16 cellular contexts compared by ENCODE assay signal in the genomic region with DNA sequence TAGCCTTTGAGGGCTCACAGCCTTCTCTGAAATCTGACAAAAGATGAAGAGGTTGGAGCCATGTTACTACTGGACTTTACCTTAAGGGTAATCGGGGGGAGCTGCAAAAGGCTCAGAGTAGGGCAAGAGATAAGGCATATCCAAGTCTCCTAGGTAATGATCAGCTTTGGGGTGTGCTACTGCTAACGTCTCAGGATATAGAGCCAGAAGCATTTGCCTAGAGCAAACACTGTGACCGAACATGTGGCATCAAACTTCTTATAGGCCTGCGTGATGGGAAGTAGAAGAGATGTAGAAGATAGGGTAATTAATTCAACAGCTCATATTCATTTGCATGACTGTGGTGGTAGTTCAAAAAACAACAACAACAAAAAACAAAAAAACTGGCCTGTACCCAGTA. TPM values are rescaled to one million over a fixed set of nuclear protein-coding genes. Genes with fewer than 3 reads are reported as not detected.
DNase-seq lines count a peak whose midpoint lies in the region; ATAC-seq, FAIRE-seq and TF ChIP-seq lines count a peak whose summit lies in the region.
"Had no signal": no experiment of that assay in that cellular context is flagged by ENCODE, and none has a peak within 500 bp of the region (broad histone marks: within the 10 kb centered on the region; RNA-seq: fewer than 3 reads in every experiment).

No MANE protein-coding gene starts in this region.

- intact Hi-C loops in CD4-positive, alpha-beta T cell (cut with DNase I, micrococcal nuclease), result no loop called here
- intact Hi-C loops in K562 (cut with micrococcal nuclease), result no loop called here

- FAIRE-seq in K562 (lab: Jason Lieb, UNC), result peak; percentile 49

- no peaks in the 10 kb centered on the region for H3K9me3 ChIP-seq in CD4-positive, alpha-beta T cell (ENCODE audit: control insufficient read depth, low read length)
- no peaks in the 10 kb centered on the region for H3K9me3 ChIP-seq in K562 (replicated peaks; ENCODE audit: control insufficient read depth, insufficient read depth, low read depth, low read length)
- H3K9me3 ChIP-seq: breast epithelium, lower lobe of right lung, thoracic aorta had no signal

- H3K4me3 Mint-ChIP-seq in CD4-positive, alpha-beta T cell, result no peak overlapping the region
- no peak overlapping the region for H3K4me3 Mint-ChIP-seq in GM23338
- peak overlapping the region in 1 of 10 donors; percentile 57 for H3K4me3 Mint-ChIP-seq in naive thymus-derived CD8-positive, alpha-beta T cell
- H3K4me3 Mint-ChIP-seq: activated naive CD4-positive, alpha-beta T cell treated with anti-CD3 and anti-CD28 coated beads, Interleukin-2, amount 10 ng/mL, durations not matched to agents 7 days and 5 days had no signal

- 4% methylated on average over 4 of the region's 4 CpGs for WGBS in K562 (ENCODE audit: insufficient coverage, low coverage, missing lambda C conversion rate)

- DNase-seq in CD4-positive, alpha-beta T cell, result no peak
- DNase-seq in GM23338 (ENCODE audit: low spot score) (no peak), K562 (ENCODE audit: extremely low read depth in 1 of 4, low spot score in 3 of 4) (peak in 1 of 4 experiments; percentile 39), T-helper 1 cell (no peak)
- DNase-seq in naive thymus-derived CD8-positive, alpha-beta T cell, result no peak
- DNase-seq: activated naive CD4-positive, alpha-beta T cell treated with anti-CD3 and anti-CD28 coated beads, Interleukin-2, amount 10 ng/mL, durations not matched to agents 7 days and 5 days; DMS79 treated with DMSO at 0.1 percent for 48 hours; lower lobe of right lung; NCI-H146; NCI-H2227 treated with DMSO at 0.1 percent for 48 hours; OCI-M1; stimulated activated CD4-positive, alpha-beta T cell treated with anti-CD3 and anti-CD28 coated beads, Interleukin-2, amount 100 ng/mL, for 24 hours had no signal

- TF ChIP-seq POLR2A in K562 (conservative IDR thresholded peaks at IDR 0.05), result no peak

- TF ChIP-seq RAD21 in K562 (CRISPR knock-in tag; conservative IDR thresholded peaks at IDR 0.05 in 1 of 2, IDR thresholded peaks at IDR 0.05 in 1 of 2), result no peak

- H3K27me3 ChIP-seq in CD4-positive, alpha-beta T cell (ENCODE audit: control insufficient read depth, insufficient read depth, low read length), result no peaks in the 10 kb centered on the region
- H3K27me3 ChIP-seq in GM23338 (ENCODE audit: insufficient read depth), result no peaks in the 10 kb centered on the region
- no peaks in the 10 kb centered on the region for H3K27me3 ChIP-seq in K562 (ENCODE audit: control insufficient read depth in 2 of 2, insufficient read depth in 2 of 2, low read length in 2 of 2)
- H3K27me3 ChIP-seq: breast epithelium had no signal

- H2AFZ ChIP-seq in GM23338 (no peak overlapping the region), K562 (ENCODE audit: low read depth, low read length) (no peak overlapping the region)

- no peak for TF ChIP-seq CTCF in CD4-positive, alpha-beta T cell (IDR thresholded peaks at IDR 0.05)
- no peak for TF ChIP-seq CTCF in GM23338 (conservative IDR thresholded peaks at IDR 0.05; ENCODE audit: low read depth in 2 of 2)
- TF ChIP-seq CTCF in K562 (IDR thresholded peaks at IDR 0.05 in 2 of 3, conservative IDR thresholded peaks at IDR 0.05 in 1 of 3; ENCODE audit: insufficient read depth in 2 of 3, low read depth in 1 of 3, low read length in 3 of 3), result no peak

- H3F3A ChIP-seq in GM23338 (replicated peaks; ENCODE audit: low read depth), result no peaks in the 10 kb centered on the region

- H3K36me3 Mint-ChIP-seq in CD4-positive, alpha-beta T cell (ENCODE audit: low read depth), result peaks cover 30% of the 10 kb centered on the region
- H3K36me3 Mint-ChIP-seq in GM23338 (ENCODE audit: low read depth), result peaks cover 5% of the 10 kb centered on the region; the same call in 2 of the 3 replicates
- peaks cover 0 to 40% (median 0%) of the 10 kb centered on the region in 3 donors for H3K36me3 Mint-ChIP-seq in naive thymus-derived CD8-positive, alpha-beta T cell

- H3K27me3 Mint-ChIP-seq in CD4-positive, alpha-beta T cell, result no peaks in the 10 kb centered on the region
- peaks cover 2% of the 10 kb centered on the region for H3K27me3 Mint-ChIP-seq in GM23338 (ENCODE audit: insufficient read depth, low read depth, poor library complexity)
- H3K27me3 Mint-ChIP-seq in naive thymus-derived CD8-positive, alpha-beta T cell, result no peaks in the 10 kb centered on the region
- H3K27me3 Mint-ChIP-seq: activated naive CD4-positive, alpha-beta T cell treated with anti-CD3 and anti-CD28 coated beads, Interleukin-2, amount 10 ng/mL, durations not matched to agents 7 days and 5 days had no signal

- no peak for TF ChIP-seq EP300 in K562 (IDR thresholded peaks at IDR 0.05; ENCODE audit: low read length)

- peaks cover 100% of the 10 kb centered on the region for H3K79me2 ChIP-seq in GM23338 (replicated peaks; ENCODE audit: insufficient read depth)
- H3K79me2 ChIP-seq in K562 (ENCODE audit: control insufficient read depth, insufficient read depth, low read length), result peaks cover 97% of the 10 kb centered on the region

- H3K27ac ChIP-seq in CD4-positive, alpha-beta T cell (ENCODE audit: low read depth, low read length), result no peak overlapping the region
- H3K27ac ChIP-seq in GM23338 (ENCODE audit: low read depth), result peak overlapping the region; percentile 80
- H3K27ac ChIP-seq in K562 (ENCODE audit: extremely low read depth, low read depth, low read length), result peak overlapping the region; percentile 29; the same call in 1 of the 3 replicates
- H3K27ac ChIP-seq: breast epithelium, lower lobe of right lung, thoracic aorta had no signal

- H3K4me1 ChIP-seq in GM23338 (ENCODE audit: insufficient read depth), result peaks cover 39% of the 10 kb centered on the region
- H3K4me1 ChIP-seq in K562 (replicated peaks in 1 of 2; ENCODE audit: control insufficient read depth in 2 of 2, insufficient read depth in 2 of 2, low read length in 2 of 2), result peaks cover 26 to 53% of the 10 kb centered on the region in 2 experiments
- H3K4me1 ChIP-seq: breast epithelium had no signal

- H3K4me1 Mint-ChIP-seq in CD4-positive, alpha-beta T cell (ENCODE audit: low read depth), result peaks cover 54% of the 10 kb centered on the region
- H3K4me1 Mint-ChIP-seq in GM23338, result peaks cover 41% of the 10 kb centered on the region
- peaks cover 24 to 79% (median 63%) of the 10 kb centered on the region in 4 donors for H3K4me1 Mint-ChIP-seq in naive thymus-derived CD8-positive, alpha-beta T cell

- H3K27ac Mint-ChIP-seq in CD4-positive, alpha-beta T cell, result peak overlapping the region; percentile 38
- peak overlapping the region; percentile 28; the same call in 1 of the 2 replicates for H3K27ac Mint-ChIP-seq in GM23338
- peak overlapping the region in 6 of 10 donors; percentile 2 to 80 (median 40) for H3K27ac Mint-ChIP-seq in naive thymus-derived CD8-positive, alpha-beta T cell
- H3K27ac Mint-ChIP-seq: activated naive CD4-positive, alpha-beta T cell treated with anti-CD3 and anti-CD28 coated beads, Interleukin-2, amount 10 ng/mL, durations not matched to agents 7 days and 5 days had no signal

- CTCF ChIA-PET in CD4-positive, alpha-beta T cell (lab: Charles Lee), result no interaction called here
- CTCF ChIA-PET in K562 (lab: Yijun Ruan, JAX; ENCODE audit: low intra/inter-chr PET ratio), result interaction anchor here (0.6 kb wide), 1 partner anchor 42 kb away, joined by 5 read pairs; no protein-coding TSS in a partner anchor

- POLR2A ChIA-PET in CD4-positive, alpha-beta T cell (lab: Charles Lee), result interaction anchor here (0.7 kb wide), 1 partner anchor 82 kb away, joined by 4 read pairs; no protein-coding TSS in a partner anchor
- POLR2A ChIA-PET in K562 (lab: Yijun Ruan, JAX), result interaction anchor here (0.6 to 2.8 kb wide), 8 partner anchors 9 to 792 kb away, joined by 3 to 13 read pairs (median 4); no protein-coding TSS in a partner anchor
- POLR2A ChIA-PET in naive thymus-derived CD8-positive, alpha-beta T cell (lab: Charles Lee), result no interaction called here

- no peak for ATAC-seq in CD4-positive, alpha-beta T cell (ENCODE audit: poor library complexity)
- ATAC-seq in GM23338, result no peak
- ATAC-seq in K562, result peak; percentile 37
- ATAC-seq in naive thymus-derived CD8-positive, alpha-beta T cell, result no peak
- no peak for ATAC-seq in GM21390 (IDR thresholded peaks at IDR 0.05; ENCODE audit: unreplicated experiment)
- ATAC-seq in HG02870 (IDR thresholded peaks at IDR 0.05; ENCODE audit: unreplicated experiment), result no peak

- H3K4me2 ChIP-seq in GM23338 (0 out of 2 replicates have a peak overlapping the region, but pooled peaks have one; percentile 0), K562 (ENCODE audit: insufficient read depth, low read length) (peak overlapping the region; percentile 50)

- in situ Hi-C loops in K562 (cut with MboI), result no loop called here

- H3K4me3 ChIP-seq in GM23338 (no peak overlapping the region), K562 (no peak overlapping the region)
- H3K4me3 ChIP-seq: breast epithelium, lower lobe of right lung, thoracic aorta had no signal

- H3K9ac ChIP-seq in K562 (ENCODE audit: insufficient read depth in 1 of 2, low read depth in 2 of 2, low read length in 2 of 2), result no peak overlapping the region

- peaks cover 83% of the 10 kb centered on the region for H4K20me1 ChIP-seq in GM23338 (replicated peaks; ENCODE audit: insufficient read depth)
- H4K20me1 ChIP-seq in K562 (replicated peaks; ENCODE audit: control insufficient read depth, insufficient read depth, low read length), result peaks cover 33% of the 10 kb centered on the region

- BruUV-seq in K562 (replicated peaks; lab: Mats Ljungman, UMichigan), result no TSS peak

- H3K36me3 ChIP-seq in GM23338 (ENCODE audit: insufficient read depth) (no peaks in the 10 kb centered on the region), K562 (ENCODE audit: control insufficient read depth, insufficient read depth, low read length) (peaks cover 30% of the 10 kb centered on the region)
- H3K36me3 ChIP-seq: breast epithelium, thoracic aorta had no signal

- no peaks in the 10 kb centered on the region for H3K9me3 Mint-ChIP-seq in CD4-positive, alpha-beta T cell
- no peaks in the 10 kb centered on the region; the same call in 2 of the 3 replicates for H3K9me3 Mint-ChIP-seq in GM23338
- no peaks in the 10 kb centered on the region for H3K9me3 Mint-ChIP-seq in naive thymus-derived CD8-positive, alpha-beta T cell
- H3K9me3 Mint-ChIP-seq: activated naive CD4-positive, alpha-beta T cell treated with anti-CD3 and anti-CD28 coated beads, Interleukin-2, amount 10 ng/mL, durations not matched to agents 7 days and 5 days had no signal

- H3K9me2 ChIP-seq in GM23338 (ENCODE audit: insufficient read depth), result no peaks in the 10 kb centered on the region

- peaks cover 5% of the 10 kb centered on the region for H3K9me1 ChIP-seq in K562 (ENCODE audit: control insufficient read depth, insufficient read depth, low read length)

RNA-seq across cellular contexts. Expression of gene UBE2V1, which starts 11.1 kb away (rescaled TPM):
- total RNA-seq in CD4-positive, alpha-beta T cell, result 100 to 1,000 TPM; 115 to 140 TPM
- total RNA-seq in GM23338 (2014; rRNA removed; shearing (Covaris generic)), result 85.7 and 105 TPM in 2 replicates
- polyA plus RNA-seq in GM23338 (2016; fragmentation: Nextera tagmentation; extraction: Ambion mirVana) (293 and 302 TPM in 2 replicates), K562 (2011; rRNA removed) (112 and 129 TPM in 2 replicates), K562 (2014; fragmentation: Illumina TruSeq; extraction: Trizol) (237 and 271 TPM in 2 replicates), K562 (2014; fragmentation: Nextera tagmentation; extraction: Ambion mirVana) (100 to 1,000 TPM; 145 to 357 TPM), K562 (2014; rRNA removed) (146 and 170 TPM in 2 replicates)
- total RNA-seq in K562 (2011; cell fraction: chromatin; rRNA removed; ENCODE audit: low replicate concordance), result 218 and 364 TPM in 2 replicates
- total RNA-seq in K562 (2011; cell fraction: nucleolus; rRNA removed), result 115 and 134 TPM in 2 replicates
- 295 and 429 TPM in 2 replicates for total RNA-seq in K562 (2011; cell fraction: nucleoplasm; rRNA removed)
- total RNA-seq in K562 (2014; rRNA removed) (62.8 and 94.6 TPM in 2 replicates), K562 (2014; rRNA removed; fragmentation: Illumina TruSeq; extraction: Trizol) (93.0 and 107 TPM in 2 replicates), K562 (2015; rRNA removed; fragmentation: Illumina TruSeq; extraction: Trizol) (93.5 and 94.9 TPM in 2 replicates), K562 (2021) (113 and 119 TPM in 2 replicates)
- polyA plus RNA-seq in K562 (2011; cell fraction: cytosol; rRNA removed), result 77.3 and 148 TPM in 2 replicates
- polyA plus RNA-seq in K562 (2011; cell fraction: nucleus; rRNA removed), result 118 and 127 TPM in 2 replicates
- polyA plus RNA-seq in K562 (2012), result 139 and 160 TPM in 2 replicates
- 132 and 142 TPM in 2 replicates for polyA minus RNA-seq in K562 (2011; rRNA and poly(A)+ RNA removed)
- 41.7 and 44.1 TPM in 2 replicates for polyA minus RNA-seq in K562 (2011; cell fraction: cytosol; rRNA and poly(A)+ RNA removed)
- 67.2 and 111 TPM in 2 replicates for polyA minus RNA-seq in K562 (2011; cell fraction: nucleus; rRNA and poly(A)+ RNA removed)
- total RNA-seq in naive thymus-derived CD8-positive, alpha-beta T cell, result 100 to 1,000 TPM; 154 to 165 TPM
- 100 to 1,000 TPM; 141 to 155 (median 148) TPM for polyA plus RNA-seq in naive thymus-derived CD8-positive, alpha-beta T cell

RNA-seq across cellular contexts. Expression of gene PEDS1, which starts 51.6 kb away (rescaled TPM):
- 10 to 100 TPM; 21.3 to 21.9 TPM for total RNA-seq in CD4-positive, alpha-beta T cell
- total RNA-seq in GM23338 (2014; rRNA removed; shearing (Covaris generic)), result 33.0 and 43.6 TPM in 2 replicates
- polyA plus RNA-seq in GM23338 (2016; fragmentation: Nextera tagmentation; extraction: Ambion mirVana) (31.6 and 34.5 TPM in 2 replicates), K562 (2011; rRNA removed) (23.6 and 53.8 TPM in 2 replicates), K562 (2014; fragmentation: Illumina TruSeq; extraction: Trizol) (38.5 and 40.3 TPM in 2 replicates), K562 (2014; fragmentation: Nextera tagmentation; extraction: Ambion mirVana) (1 to 10 TPM; 2.9 to 3.9 TPM), K562 (2014; rRNA removed) (24.2 and 29.4 TPM in 2 replicates)
- total RNA-seq in K562 (2011; cell fraction: chromatin; rRNA removed; ENCODE audit: low replicate concordance), result 13.1 and 31.5 TPM in 2 replicates
- total RNA-seq in K562 (2011; cell fraction: nucleolus; rRNA removed), result 28.4 and 33.9 TPM in 2 replicates
- 33.6 and 54.6 TPM in 2 replicates for total RNA-seq in K562 (2011; cell fraction: nucleoplasm; rRNA removed)
- total RNA-seq in K562 (2014; rRNA removed) (32.8 and 43.9 TPM in 2 replicates), K562 (2014; rRNA removed; fragmentation: Illumina TruSeq; extraction: Trizol) (11.4 and 17.1 TPM in 2 replicates), K562 (2015; rRNA removed; fragmentation: Illumina TruSeq; extraction: Trizol) (24.7 and 24.9 TPM in 2 replicates), K562 (2021) (28.0 and 28.5 TPM in 2 replicates)
- 65.7 and 87.4 TPM in 2 replicates for polyA plus RNA-seq in K562 (2011; cell fraction: cytosol; rRNA removed)
- polyA plus RNA-seq in K562 (2011; cell fraction: nucleus; rRNA removed), result 22.6 and 23.4 TPM in 2 replicates
- polyA plus RNA-seq in K562 (2012), result 24.6 and 36.8 TPM in 2 replicates
- polyA minus RNA-seq in K562 (2011; rRNA and poly(A)+ RNA removed), result 33.6 and 49.2 TPM in 2 replicates
- 34.3 and 45.2 TPM in 2 replicates for polyA minus RNA-seq in K562 (2011; cell fraction: cytosol; rRNA and poly(A)+ RNA removed)
- 4.0 and 5.9 TPM in 2 replicates for polyA minus RNA-seq in K562 (2011; cell fraction: nucleus; rRNA and poly(A)+ RNA removed)
- total RNA-seq in naive thymus-derived CD8-positive, alpha-beta T cell, result 10 to 100 TPM; 15.8 to 17.1 TPM
- polyA plus RNA-seq in naive thymus-derived CD8-positive, alpha-beta T cell, result 10 to 100 TPM; 13.0 to 30.2 (median 14.4) TPM
